Comparison of ENCODE assay signal across 1 cellular context in genomic region chr13:35953537-35954206, GRCh38.
TF ChIP-seq lines count a peak whose summit lies in the region.

No MANE protein-coding gene starts in this region.

TF ChIP-seq in SK-N-SH, 30 proteins besides CTCF, POLR2A, EP300 and RAD21 (continued from another document):
- TF ChIP-seq ZBTB33 (IDR thresholded peaks at IDR 0.05; ENCODE audit: borderline replicate concordance, low read depth) = no peak
- TF ChIP-seq TAF1 (IDR thresholded peaks at IDR 0.05; ENCODE audit: borderline replicate concordance, low read depth, low read length) = no peak
- TF ChIP-seq TCF12 (IDR thresholded peaks at IDR 0.05) = no peak
- peak; percentile 58 for TF ChIP-seq CHD2 (IDR thresholded peaks at IDR 0.05; ENCODE audit: low read length, partially characterized antibody)
- peak; percentile 40; the same call in 1 of the 2 replicates for TF ChIP-seq MXI1 (IDR thresholded peaks at IDR 0.05; ENCODE audit: low read depth, low read length)
- no peak for TF ChIP-seq ELF1 (IDR thresholded peaks at IDR 0.05)
- TF ChIP-seq JUND (IDR thresholded peaks at IDR 0.05) = no peak
TF ChIP-seq in SK-N-SH: peak in this region for 6.
